7 cellular contexts compared by ENCODE assay signal in genomic region chr4:30437316-30437715, GRCh38.
"Had no signal": no experiment of that assay in that cellular context is flagged by ENCODE, and none has a peak within 500 bp of the region (broad histone marks: within the 10 kb centered on the region; RNA-seq: fewer than 3 reads in every experiment).

No MANE protein-coding gene starts in this region.

- FAIRE-seq: H1, H54, HTR-8/SVneo had no signal

- H2AFZ ChIP-seq: GM23338 had no signal

- H3K4me2 ChIP-seq: GM23338 had no signal

- H3K4me3 ChIP-seq: GM23338 had no signal

- DNase-seq: H9, HCEC 1CT, IMR-90 had no signal
